ENCODE assay signal across 1 cellular context in the genomic region with DNA sequence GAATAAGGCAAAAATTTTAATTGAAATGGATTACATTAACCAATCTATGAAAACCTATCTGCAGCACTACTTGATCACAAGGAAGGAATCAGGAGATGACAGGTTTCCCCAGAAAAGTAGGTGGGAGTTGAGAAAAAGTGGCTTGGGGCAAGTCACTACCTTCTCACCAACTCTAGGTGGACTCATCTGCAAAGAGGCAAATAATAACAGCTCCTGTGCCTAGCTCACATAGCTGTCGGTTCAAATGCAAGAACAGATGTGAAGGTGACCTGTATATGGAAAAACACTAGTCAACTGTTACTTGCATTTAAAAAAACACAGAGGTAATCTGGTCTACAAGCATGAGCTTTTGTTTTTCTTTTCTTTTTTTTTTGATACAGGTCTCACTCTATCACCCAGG.
TF ChIP-seq lines count a peak whose summit lies in the region.

No MANE protein-coding gene starts in this region.

TF ChIP-seq in K562, 482 proteins besides CTCF, POLR2A, EP300 and RAD21 (continued from another document):
- TF ChIP-seq, protein P1, sequence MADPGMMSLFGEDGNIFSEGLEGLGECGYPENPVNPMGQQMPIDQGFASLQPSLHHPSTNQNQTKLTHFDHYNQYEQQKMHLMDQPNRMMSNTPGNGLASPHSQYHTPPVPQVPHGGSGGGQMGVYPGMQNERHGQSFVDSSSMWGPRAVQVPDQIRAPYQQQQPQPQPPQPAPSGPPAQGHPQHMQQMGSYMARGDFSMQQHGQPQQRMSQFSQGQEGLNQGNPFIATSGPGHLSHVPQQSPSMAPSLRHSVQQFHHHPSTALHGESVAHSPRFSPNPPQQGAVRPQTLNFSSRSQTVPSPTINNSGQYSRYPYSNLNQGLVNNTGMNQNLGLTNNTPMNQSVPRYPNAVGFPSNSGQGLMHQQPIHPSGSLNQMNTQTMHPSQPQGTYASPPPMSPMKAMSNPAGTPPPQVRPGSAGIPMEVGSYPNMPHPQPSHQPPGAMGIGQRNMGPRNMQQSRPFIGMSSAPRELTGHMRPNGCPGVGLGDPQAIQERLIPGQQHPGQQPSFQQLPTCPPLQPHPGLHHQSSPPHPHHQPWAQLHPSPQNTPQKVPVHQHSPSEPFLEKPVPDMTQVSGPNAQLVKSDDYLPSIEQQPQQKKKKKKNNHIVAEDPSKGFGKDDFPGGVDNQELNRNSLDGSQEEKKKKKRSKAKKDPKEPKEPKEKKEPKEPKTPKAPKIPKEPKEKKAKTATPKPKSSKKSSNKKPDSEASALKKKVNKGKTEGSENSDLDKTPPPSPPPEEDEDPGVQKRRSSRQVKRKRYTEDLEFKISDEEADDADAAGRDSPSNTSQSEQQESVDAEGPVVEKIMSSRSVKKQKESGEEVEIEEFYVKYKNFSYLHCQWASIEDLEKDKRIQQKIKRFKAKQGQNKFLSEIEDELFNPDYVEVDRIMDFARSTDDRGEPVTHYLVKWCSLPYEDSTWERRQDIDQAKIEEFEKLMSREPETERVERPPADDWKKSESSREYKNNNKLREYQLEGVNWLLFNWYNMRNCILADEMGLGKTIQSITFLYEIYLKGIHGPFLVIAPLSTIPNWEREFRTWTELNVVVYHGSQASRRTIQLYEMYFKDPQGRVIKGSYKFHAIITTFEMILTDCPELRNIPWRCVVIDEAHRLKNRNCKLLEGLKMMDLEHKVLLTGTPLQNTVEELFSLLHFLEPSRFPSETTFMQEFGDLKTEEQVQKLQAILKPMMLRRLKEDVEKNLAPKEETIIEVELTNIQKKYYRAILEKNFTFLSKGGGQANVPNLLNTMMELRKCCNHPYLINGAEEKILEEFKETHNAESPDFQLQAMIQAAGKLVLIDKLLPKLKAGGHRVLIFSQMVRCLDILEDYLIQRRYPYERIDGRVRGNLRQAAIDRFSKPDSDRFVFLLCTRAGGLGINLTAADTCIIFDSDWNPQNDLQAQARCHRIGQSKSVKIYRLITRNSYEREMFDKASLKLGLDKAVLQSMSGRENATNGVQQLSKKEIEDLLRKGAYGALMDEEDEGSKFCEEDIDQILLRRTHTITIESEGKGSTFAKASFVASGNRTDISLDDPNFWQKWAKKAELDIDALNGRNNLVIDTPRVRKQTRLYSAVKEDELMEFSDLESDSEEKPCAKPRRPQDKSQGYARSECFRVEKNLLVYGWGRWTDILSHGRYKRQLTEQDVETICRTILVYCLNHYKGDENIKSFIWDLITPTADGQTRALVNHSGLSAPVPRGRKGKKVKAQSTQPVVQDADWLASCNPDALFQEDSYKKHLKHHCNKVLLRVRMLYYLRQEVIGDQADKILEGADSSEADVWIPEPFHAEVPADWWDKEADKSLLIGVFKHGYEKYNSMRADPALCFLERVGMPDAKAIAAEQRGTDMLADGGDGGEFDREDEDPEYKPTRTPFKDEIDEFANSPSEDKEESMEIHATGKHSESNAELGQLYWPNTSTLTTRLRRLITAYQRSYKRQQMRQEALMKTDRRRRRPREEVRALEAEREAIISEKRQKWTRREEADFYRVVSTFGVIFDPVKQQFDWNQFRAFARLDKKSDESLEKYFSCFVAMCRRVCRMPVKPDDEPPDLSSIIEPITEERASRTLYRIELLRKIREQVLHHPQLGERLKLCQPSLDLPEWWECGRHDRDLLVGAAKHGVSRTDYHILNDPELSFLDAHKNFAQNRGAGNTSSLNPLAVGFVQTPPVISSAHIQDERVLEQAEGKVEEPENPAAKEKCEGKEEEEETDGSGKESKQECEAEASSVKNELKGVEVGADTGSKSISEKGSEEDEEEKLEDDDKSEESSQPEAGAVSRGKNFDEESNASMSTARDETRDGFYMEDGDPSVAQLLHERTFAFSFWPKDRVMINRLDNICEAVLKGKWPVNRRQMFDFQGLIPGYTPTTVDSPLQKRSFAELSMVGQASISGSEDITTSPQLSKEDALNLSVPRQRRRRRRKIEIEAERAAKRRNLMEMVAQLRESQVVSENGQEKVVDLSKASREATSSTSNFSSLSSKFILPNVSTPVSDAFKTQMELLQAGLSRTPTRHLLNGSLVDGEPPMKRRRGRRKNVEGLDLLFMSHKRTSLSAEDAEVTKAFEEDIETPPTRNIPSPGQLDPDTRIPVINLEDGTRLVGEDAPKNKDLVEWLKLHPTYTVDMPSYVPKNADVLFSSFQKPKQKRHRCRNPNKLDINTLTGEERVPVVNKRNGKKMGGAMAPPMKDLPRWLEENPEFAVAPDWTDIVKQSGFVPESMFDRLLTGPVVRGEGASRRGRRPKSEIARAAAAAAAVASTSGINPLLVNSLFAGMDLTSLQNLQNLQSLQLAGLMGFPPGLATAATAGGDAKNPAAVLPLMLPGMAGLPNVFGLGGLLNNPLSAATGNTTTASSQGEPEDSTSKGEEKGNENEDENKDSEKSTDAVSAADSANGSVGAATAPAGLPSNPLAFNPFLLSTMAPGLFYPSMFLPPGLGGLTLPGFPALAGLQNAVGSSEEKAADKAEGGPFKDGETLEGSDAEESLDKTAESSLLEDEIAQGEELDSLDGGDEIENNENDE (IDR thresholded peaks at IDR 0.05; ENCODE audit: low read depth, low read length), result no peak
- TF ChIP-seq BDP1 (IDR thresholded peaks at IDR 0.05; ENCODE audit: insufficient read depth, insufficient read length) (no peak), E2F3 (CRISPR knock-in tag; IDR thresholded peaks at IDR 0.05) (no peak), SUPT5H (IDR thresholded peaks at IDR 0.05) (no peak), ZNF41 (CRISPR knock-in tag; conservative IDR thresholded peaks at IDR 0.05) (no peak), BCOR (IDR thresholded peaks at IDR 0.05) (no peak), MAFK (IDR thresholded peaks at IDR 0.05; ENCODE audit: low read length) (no peak), EHMT2 (IDR thresholded peaks at IDR 0.05) (no peak)
- TF ChIP-seq, protein P2, sequence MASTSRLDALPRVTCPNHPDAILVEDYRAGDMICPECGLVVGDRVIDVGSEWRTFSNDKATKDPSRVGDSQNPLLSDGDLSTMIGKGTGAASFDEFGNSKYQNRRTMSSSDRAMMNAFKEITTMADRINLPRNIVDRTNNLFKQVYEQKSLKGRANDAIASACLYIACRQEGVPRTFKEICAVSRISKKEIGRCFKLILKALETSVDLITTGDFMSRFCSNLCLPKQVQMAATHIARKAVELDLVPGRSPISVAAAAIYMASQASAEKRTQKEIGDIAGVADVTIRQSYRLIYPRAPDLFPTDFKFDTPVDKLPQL (IDR thresholded peaks at IDR 0.05; ENCODE audit: extremely low read depth, insufficient read length), result no peak
